14 cellular contexts compared by ENCODE assay signal in the genomic region with DNA sequence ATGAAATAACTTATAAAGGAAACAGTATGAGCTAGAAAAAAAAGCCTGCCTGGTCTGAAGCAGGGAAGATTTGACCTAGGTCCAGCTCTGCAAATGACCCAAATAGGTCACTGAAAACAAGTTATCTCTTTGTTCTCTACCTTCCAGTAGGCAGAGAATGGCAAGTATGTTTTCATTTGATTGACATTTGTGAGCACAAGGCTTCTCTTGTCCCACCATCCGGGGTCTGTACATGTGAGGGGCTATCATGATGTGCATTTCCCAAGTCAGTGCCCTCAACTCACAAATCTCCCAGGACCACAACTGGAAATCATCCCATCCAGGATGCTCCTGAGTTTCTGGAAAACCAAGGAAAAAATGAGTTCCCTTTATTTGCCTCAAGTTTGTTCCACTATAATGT.
A peak's percentile ranks its signal among the peaks of the same experiment; 100 is the strongest.
DNase-seq lines count a peak whose midpoint lies in the region; ATAC-seq and TF ChIP-seq lines count a peak whose summit lies in the region.
"Had no signal": no experiment of that assay in that cellular context is flagged by ENCODE, and none has a peak within 500 bp of the region (broad histone marks: within the 10 kb centered on the region; RNA-seq: fewer than 3 reads in every experiment).

No MANE protein-coding gene starts in this region.

- H3K9me3 ChIP-seq in IMR-90 (ENCODE audit: control insufficient read depth, insufficient read depth, low read length) (no peaks in the 10 kb centered on the region), hepatocyte (ENCODE audit: low read depth) (no peaks in the 10 kb centered on the region)
- H3K9me3 ChIP-seq: Caco-2 had no signal

- peak overlapping the region; percentile 46; the same call in 1 of the 2 replicates for H2BK20ac ChIP-seq in IMR-90 (ENCODE audit: low read depth, low read length)

- H3K23ac ChIP-seq in IMR-90 (ENCODE audit: low read depth, low read length), result no peak overlapping the region

- H4K5ac ChIP-seq in IMR-90 (ENCODE audit: low read depth, low read length), result peak overlapping the region; percentile 63

- no peak overlapping the region for H2AK5ac ChIP-seq in IMR-90 (ENCODE audit: low read depth, low read length)

- H3K4me1 Mint-ChIP-seq in osteocyte (ENCODE audit: unreplicated experiment), result peaks cover 46% of the 10 kb centered on the region
- H3K4me1 Mint-ChIP-seq: CD4-positive, alpha-beta memory T cell; GM23338; H9 had no signal

- H3K27me3 ChIP-seq in IMR-90 (ENCODE audit: control insufficient read depth, insufficient read depth, low read length) (no peaks in the 10 kb centered on the region), hepatocyte (no peaks in the 10 kb centered on the region)

- peaks cover 59% of the 10 kb centered on the region for H3K36me3 Mint-ChIP-seq in osteocyte (ENCODE audit: unreplicated experiment)
- H3K36me3 Mint-ChIP-seq: CD4-positive, alpha-beta memory T cell had no signal

- H3K4me1 ChIP-seq in IMR-90 (ENCODE audit: control insufficient read depth, insufficient read depth, low read length), result peaks cover 4% of the 10 kb centered on the region
- H3K4me1 ChIP-seq in hepatocyte (ENCODE audit: insufficient read depth), result no peaks in the 10 kb centered on the region
- H3K4me1 ChIP-seq: Caco-2 had no signal

- H3K9me1 ChIP-seq in IMR-90 (ENCODE audit: insufficient read depth, low read length), result peaks cover 10% of the 10 kb centered on the region; the same call in 1 of the 2 replicates

- H3K4me2 ChIP-seq in IMR-90 (ENCODE audit: low read depth, low read length) (no peak overlapping the region), hepatocyte (no peak overlapping the region)
- H3K4me2 ChIP-seq: GM23338 had no signal

- no CpG with 5 or more reads among the region's 1 CpG for WGBS in IMR-90 (ENCODE audit: extremely low coverage in 2 of 2, insufficient read length in 1 of 2), 2 experiments
- 62% methylated on average over 1 of the region's 1 CpG for WGBS in hepatocyte (ENCODE audit: low lambda C conversion rate, missing lambda C conversion rate)

- H2AK9ac ChIP-seq in IMR-90 (replicated peaks; ENCODE audit: low read depth, low read length, poor library complexity), result no peak overlapping the region

- H3K27ac ChIP-seq in IMR-90 (ENCODE audit: insufficient read depth, low read length), result peak overlapping the region; percentile 44; the same call in 1 of the 2 replicates
- peak overlapping the region; percentile 50 for H3K27ac ChIP-seq in hepatocyte

- H3K9me2 ChIP-seq in hepatocyte (replicated peaks; ENCODE audit: insufficient read depth), result no peaks in the 10 kb centered on the region

- POLR2A ChIA-PET in IMR-90 (lab: Charles Lee; ENCODE audit: unreplicated experiment), result no interaction called here

- H3K79me1 ChIP-seq in IMR-90 (ENCODE audit: low read depth in 1 of 2, low read length in 2 of 2), result peaks cover 7 to 14% of the 10 kb centered on the region in 2 experiments; a peak in 2 of 4 replicates

- no peak overlapping the region for H2BK120ac ChIP-seq in IMR-90 (ENCODE audit: low read depth, low read length)

- H4K20me1 ChIP-seq in IMR-90 (ENCODE audit: insufficient read depth, low read length), result no peaks in the 10 kb centered on the region
- H4K20me1 ChIP-seq in hepatocyte (ENCODE audit: insufficient read depth, poor library complexity, severe bottlenecking), result no peaks in the 10 kb centered on the region

- H3K4me3 Mint-ChIP-seq in osteocyte (ENCODE audit: unreplicated experiment), result no peak overlapping the region
- H3K4me3 Mint-ChIP-seq: CD4-positive, alpha-beta memory T cell; GM23338; H9 had no signal

- no peak overlapping the region for H4K8ac ChIP-seq in IMR-90 (ENCODE audit: low read depth in 2 of 2, low read length in 2 of 2)

- no peaks in the 10 kb centered on the region for H3K79me2 ChIP-seq in hepatocyte

- in situ Hi-C loops in IMR-90 (cut with MboI; ENCODE audit: low sequenced_read_pairs), result no loop called here

- H3K4me3 ChIP-seq in IMR-90 (ENCODE audit: insufficient read depth, low read depth, low read length), result no peak overlapping the region
- no peak overlapping the region for H3K4me3 ChIP-seq in hepatocyte
- H3K4me3 ChIP-seq: GM23338 had no signal

- no peak for TF ChIP-seq POLR2A in IMR-90 (IDR thresholded peaks at IDR 0.05; ENCODE audit: low read depth, low read length)

- H3K9me3 Mint-ChIP-seq in osteocyte (ENCODE audit: unreplicated experiment), result peaks cover 4% of the 10 kb centered on the region
- H3K9me3 Mint-ChIP-seq: GM23338, H9 had no signal

- TF ChIP-seq CTCF in IMR-90 (conservative IDR thresholded peaks at IDR 0.05; ENCODE audit: low read depth, low read length) (no peak), hepatocyte (IDR thresholded peaks at IDR 0.05; ENCODE audit: poor library complexity) (no peak), osteocyte (IDR thresholded peaks at IDR 0.05) (no peak)

- H2AFZ ChIP-seq in IMR-90 (replicated peaks; ENCODE audit: low read length, poor library complexity) (no peak overlapping the region), hepatocyte (no peak overlapping the region)
- H2AFZ ChIP-seq: GM23338 had no signal

- CTCF ChIA-PET in IMR-90 (lab: Yijun Ruan, JAX), result interaction anchor here (1.7 kb wide), 1 partner anchor 9 kb away, joined by 5 read pairs; no protein-coding TSS in a partner anchor

- no peaks in the 10 kb centered on the region for H3K27me3 Mint-ChIP-seq in osteocyte (ENCODE audit: unreplicated experiment)
- H3K27me3 Mint-ChIP-seq: CD4-positive, alpha-beta memory T cell had no signal

- no peak overlapping the region for H3K56ac ChIP-seq in IMR-90 (ENCODE audit: extremely low read depth, insufficient read depth, low read length)

- intact Hi-C loops in IMR-90 (cut with micrococcal nuclease), result no loop called here

- DNase-seq in IMR-90 (no peak), hepatocyte (ENCODE audit: low spot score) (no peak), osteocyte (ENCODE audit: extremely low spot score, unreplicated experiment) (no peak), SIG-M5 treated with dmso at 0.1 percent for 504 hours (lab: John Stamatoyannopoulos, UW; ENCODE audit: unreplicated experiment) (no peak)
- DNase-seq: C1 segment of cervical spinal cord; Caco-2; CD4-positive, alpha-beta memory T cell; DMS153; DND-41; H9 had no signal

- no peak overlapping the region for H2BK5ac ChIP-seq in IMR-90 (ENCODE audit: low read depth, low read length, poor library complexity, severe bottlenecking)

- dilution Hi-C loops in IMR-90 (cut with HindIII; ENCODE audit: low sequenced_read_pairs, unreplicated experiment), result no loop called here

- H3K18ac ChIP-seq in IMR-90 (ENCODE audit: low read depth, low read length), result peak overlapping the region; percentile 2; the same call in 1 of the 2 replicates

- no peak for TF ChIP-seq RAD21 in IMR-90 (IDR thresholded peaks at IDR 0.05; ENCODE audit: low read length)

- H2BK15ac ChIP-seq in IMR-90 (ENCODE audit: low read depth, low read length), result no peak overlapping the region

- H4K91ac ChIP-seq in IMR-90 (ENCODE audit: insufficient read depth, low read depth, low read length), result no peak overlapping the region

- H3K14ac ChIP-seq in IMR-90 (replicated peaks; ENCODE audit: low read depth, low read length), result no peak overlapping the region

- peaks cover 13% of the 10 kb centered on the region for H3K36me3 ChIP-seq in IMR-90 (ENCODE audit: control insufficient read depth, insufficient read depth, low read length)
- no peaks in the 10 kb centered on the region for H3K36me3 ChIP-seq in hepatocyte (replicated peaks; ENCODE audit: insufficient read depth, low read depth)

- no peak for ATAC-seq in IMR-90 (ENCODE audit: low read depth)
- ATAC-seq in HG03378 (IDR thresholded peaks at IDR 0.05; ENCODE audit: unreplicated experiment), result no peak
- no peak for ATAC-seq in GM18858 (IDR thresholded peaks at IDR 0.05; ENCODE audit: unreplicated experiment)
- ATAC-seq: GM23338, HCT116 had no signal

- peak overlapping the region; percentile 40 for H3K27ac Mint-ChIP-seq in osteocyte (ENCODE audit: unreplicated experiment)
- H3K27ac Mint-ChIP-seq: GM23338, H9 had no signal

- BruUV-seq in IMR-90 (replicated peaks; lab: Mats Ljungman, UMichigan), result no TSS peak

- 0 out of 2 replicates have a peak overlapping the region, but pooled peaks have one; percentile 21 for H3K4ac ChIP-seq in IMR-90 (ENCODE audit: low read depth, low read length)

- H3K9ac ChIP-seq in IMR-90 (ENCODE audit: low read depth, low read length), result no peak overlapping the region

TF ChIP-seq in IMR-90, 13 proteins besides CTCF, POLR2A, EP300 and RAD21:
- TF ChIP-seq FOS (IDR thresholded peaks at IDR 0.05; ENCODE audit: low read depth, low read length), result no peak
- no peak for TF ChIP-seq MAZ (IDR thresholded peaks at IDR 0.05; ENCODE audit: borderline replicate concordance, low read depth, low read length)
- TF ChIP-seq NFE2L2 (IDR thresholded peaks at IDR 0.05; ENCODE audit: low read depth, low read length), result no peak
- no peak for TF ChIP-seq SMC3 (IDR thresholded peaks at IDR 0.05; ENCODE audit: low read depth, low read length)
- TF ChIP-seq CEBPB (IDR thresholded peaks at IDR 0.05; ENCODE audit: low read depth, low read length), result no peak
- no peak for TF ChIP-seq MXI1 (IDR thresholded peaks at IDR 0.05; ENCODE audit: borderline replicate concordance, low read depth, low read length)
- no peak for TF ChIP-seq BHLHE40 (IDR thresholded peaks at IDR 0.05; ENCODE audit: low read depth, low read length)
- no peak for TF ChIP-seq RCOR1 (IDR thresholded peaks at IDR 0.05; ENCODE audit: insufficient replicate concordance, low read length)
- TF ChIP-seq, protein P1, sequence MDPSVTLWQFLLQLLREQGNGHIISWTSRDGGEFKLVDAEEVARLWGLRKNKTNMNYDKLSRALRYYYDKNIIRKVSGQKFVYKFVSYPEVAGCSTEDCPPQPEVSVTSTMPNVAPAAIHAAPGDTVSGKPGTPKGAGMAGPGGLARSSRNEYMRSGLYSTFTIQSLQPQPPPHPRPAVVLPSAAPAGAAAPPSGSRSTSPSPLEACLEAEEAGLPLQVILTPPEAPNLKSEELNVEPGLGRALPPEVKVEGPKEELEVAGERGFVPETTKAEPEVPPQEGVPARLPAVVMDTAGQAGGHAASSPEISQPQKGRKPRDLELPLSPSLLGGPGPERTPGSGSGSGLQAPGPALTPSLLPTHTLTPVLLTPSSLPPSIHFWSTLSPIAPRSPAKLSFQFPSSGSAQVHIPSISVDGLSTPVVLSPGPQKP (IDR thresholded peaks at IDR 0.05; ENCODE audit: borderline replicate concordance, low read depth, low read length), result no peak
- TF ChIP-seq CHD1 (IDR thresholded peaks at IDR 0.05; ENCODE audit: low read depth, low read length), result no peak
- no peak for TF ChIP-seq MAFK (IDR thresholded peaks at IDR 0.05; ENCODE audit: low read depth, low read length)
- no peak for TF ChIP-seq RFX5 (IDR thresholded peaks at IDR 0.05; ENCODE audit: low read depth, low read length)
- TF ChIP-seq, protein P2, sequence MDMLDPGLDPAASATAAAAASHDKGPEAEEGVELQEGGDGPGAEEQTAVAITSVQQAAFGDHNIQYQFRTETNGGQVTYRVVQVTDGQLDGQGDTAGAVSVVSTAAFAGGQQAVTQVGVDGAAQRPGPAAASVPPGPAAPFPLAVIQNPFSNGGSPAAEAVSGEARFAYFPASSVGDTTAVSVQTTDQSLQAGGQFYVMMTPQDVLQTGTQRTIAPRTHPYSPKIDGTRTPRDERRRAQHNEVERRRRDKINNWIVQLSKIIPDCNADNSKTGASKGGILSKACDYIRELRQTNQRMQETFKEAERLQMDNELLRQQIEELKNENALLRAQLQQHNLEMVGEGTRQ (IDR thresholded peaks at IDR 0.05; ENCODE audit: low read depth, low read length), result no peak
